26 cellular contexts compared by ENCODE assay signal in the genomic region with DNA sequence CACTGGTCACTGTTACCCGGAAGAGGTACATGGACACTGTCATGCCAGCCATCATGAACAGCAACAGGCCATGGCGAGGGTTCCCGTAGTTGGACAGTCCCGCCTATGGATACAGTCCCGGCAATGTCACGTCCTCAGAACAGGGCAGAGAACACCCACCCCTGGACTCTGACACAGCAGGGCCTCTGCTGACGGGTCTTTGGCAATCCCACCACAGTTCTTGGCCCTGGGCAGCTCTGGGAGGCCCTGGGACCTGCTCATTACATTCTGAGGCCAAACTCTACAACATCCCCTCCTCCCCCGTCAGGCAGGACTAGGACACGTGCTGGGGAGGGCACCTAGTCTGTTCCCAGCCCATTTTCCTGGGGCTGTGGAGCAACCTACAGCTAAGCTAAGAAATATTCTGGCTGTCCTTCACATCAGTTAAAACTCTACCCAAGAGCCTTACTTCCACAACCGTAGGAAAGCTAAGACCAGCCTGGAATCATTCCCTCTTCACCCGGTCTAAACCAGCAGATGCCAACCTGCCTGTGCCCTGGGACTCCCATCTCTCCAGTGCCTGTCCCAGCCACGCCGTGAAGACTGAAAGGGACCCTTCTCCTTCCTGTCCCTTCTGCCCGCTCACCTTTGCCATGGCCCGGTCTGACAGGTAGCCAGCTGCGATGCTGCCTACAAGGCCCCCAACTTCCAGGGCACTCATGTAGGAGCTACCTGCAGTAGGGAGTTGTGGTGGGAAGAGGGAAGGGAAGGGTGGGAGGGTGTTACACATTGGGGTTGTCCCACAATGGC. TPM values are rescaled to one million over a fixed set of nuclear protein-coding genes. Genes with fewer than 3 reads are reported as not detected.
DNase-seq lines count a peak whose midpoint lies in the region; ATAC-seq and TF ChIP-seq lines count a peak whose summit lies in the region.
"Had no signal": no experiment of that assay in that cellular context is flagged by ENCODE, and none has a peak within 500 bp of the region (broad histone marks: within the 10 kb centered on the region; RNA-seq: fewer than 3 reads in every experiment).

No MANE protein-coding gene starts in this region.

- H3K27ac ChIP-seq in upper lobe of right lung, result peak overlapping the region; percentile 24
- H3K27ac ChIP-seq: GM23248, ovary, transverse colon had no signal

- no peaks in the 10 kb centered on the region for H3K27me3 ChIP-seq in upper lobe of right lung
- H3K27me3 ChIP-seq: adrenal gland, cardiac muscle cell, ovary, transverse colon had no signal

- intact Hi-C loops in upper lobe of right lung (cut with DNase I), result no loop called here
- intact Hi-C loops in cardiac septum (cut with DNase I), result no loop called here

- H3K27ac Mint-ChIP-seq in activated CD4-positive, alpha-beta T cell treated with anti-CD3 and anti-CD28 coated beads, Interleukin-2, amount 10 ng/mL, durations not matched to agents 7 days and 5 days, result peak overlapping the region; percentile 42
- H3K27ac Mint-ChIP-seq in brain (peak overlapping the region in 3 of 5 experiments; percentile 1 to 65 (median 21)), neural crest cell (ENCODE audit: unreplicated experiment) (no peak overlapping the region)

- POLR2A ChIA-PET in activated CD4-positive, alpha-beta T cell treated with anti-CD3 and anti-CD28 coated beads, Interleukin-2, amount 10 ng/mL, durations not matched to agents 7 days and 5 days (lab: Charles Lee), result no interaction called here

- H3K4me3 ChIP-seq in upper lobe of right lung, result no peak overlapping the region
- H3K4me3 ChIP-seq: adrenal gland, cardiac muscle cell, GM23248, lung, ovary, transverse colon had no signal

- H3K9me3 ChIP-seq in upper lobe of right lung, result no peaks in the 10 kb centered on the region
- H3K9me3 ChIP-seq: adrenal gland, ovary, transverse colon had no signal

- no peak overlapping the region for H3K4me3 Mint-ChIP-seq in activated CD4-positive, alpha-beta T cell treated with anti-CD3 and anti-CD28 coated beads, Interleukin-2, amount 10 ng/mL, durations not matched to agents 7 days and 5 days
- H3K4me3 Mint-ChIP-seq in brain (no peak overlapping the region), neural crest cell (peak overlapping the region; percentile 40)

- CTCF ChIA-PET in activated CD4-positive, alpha-beta T cell treated with anti-CD3 and anti-CD28 coated beads, Interleukin-2, amount 10 ng/mL, durations not matched to agents 7 days and 5 days (lab: Charles Lee), result no interaction called here

- peaks cover 44% of the 10 kb centered on the region for H3K36me3 Mint-ChIP-seq in activated CD4-positive, alpha-beta T cell treated with anti-CD3 and anti-CD28 coated beads, Interleukin-2, amount 10 ng/mL, durations not matched to agents 7 days and 5 days (ENCODE audit: low read depth)
- H3K36me3 Mint-ChIP-seq in brain (peaks cover 39% of the 10 kb centered on the region), neural crest cell (ENCODE audit: low read depth) (peaks cover 3% of the 10 kb centered on the region)

- no peaks in the 10 kb centered on the region for H3K9me3 Mint-ChIP-seq in activated CD4-positive, alpha-beta T cell treated with anti-CD3 and anti-CD28 coated beads, Interleukin-2, amount 10 ng/mL, durations not matched to agents 7 days and 5 days
- H3K9me3 Mint-ChIP-seq in brain (no peaks in the 10 kb centered on the region), neural crest cell (no peaks in the 10 kb centered on the region)

- no peak for DNase-seq in activated CD4-positive, alpha-beta T cell treated with anti-CD3 and anti-CD28 coated beads, Interleukin-2, amount 10 ng/mL, durations not matched to agents 7 days and 5 days
- no peak for DNase-seq in activated CD4-positive, alpha-beta T cell treated with anti-CD3 and anti-CD28 coated beads, Interleukin-2, amount 50 U/mL, for 4 hours
- no peak for DNase-seq in neural crest cell (ENCODE audit: low read depth, low spot score)
- DNase-seq in upper lobe of right lung, result no peak
- DNase-seq in cardiac septum (ENCODE audit: low spot score), result no peak
- DNase-seq in omental fat pad (ENCODE audit: low spot score), result no peak
- DNase-seq: activated CD4-positive, alpha-beta T cell treated with anti-CD3 and anti-CD28 coated beads for 48 hours; activated effector memory CD4-positive, alpha-beta T cell treated with Interleukin-2 at 50 U/mL for 16 hours; adrenal gland; Calu3; dermis blood vessel endothelial cell; EL; GM23248; KG1; NCI-H1694 treated with DMSO at 0.1 percent for 48 hours; NCI-H2227 treated with DMSO at 0.1 percent for 48 hours; NCI-H774; ovary; stimulated activated CD4-positive, alpha-beta T cell treated with anti-CD3 and anti-CD28 coated beads, Interleukin-2, amount 100 ng/mL, for 24 hours; stimulated activated naive CD4-positive, alpha-beta T cell treated with Interleukin-2 at 50 U/mL for 16 hours; transverse colon had no signal

- peaks cover 37% of the 10 kb centered on the region for H3K4me1 ChIP-seq in upper lobe of right lung

- ATAC-seq in upper lobe of right lung (no peak), HG03571 (IDR thresholded peaks at IDR 0.05; ENCODE audit: unreplicated experiment) (no peak), omental fat pad (ENCODE audit: low FRiP score) (no peak)
- ATAC-seq: Right ventricle myocardium inferior had no signal

- no peaks in the 10 kb centered on the region for H3K27me3 Mint-ChIP-seq in activated CD4-positive, alpha-beta T cell treated with anti-CD3 and anti-CD28 coated beads, Interleukin-2, amount 10 ng/mL, durations not matched to agents 7 days and 5 days
- peaks cover 4% of the 10 kb centered on the region for H3K27me3 Mint-ChIP-seq in brain
- H3K27me3 Mint-ChIP-seq in neural crest cell (ENCODE audit: low read depth), result peaks cover 3% of the 10 kb centered on the region

- peaks cover 48% of the 10 kb centered on the region for H3K36me3 ChIP-seq in upper lobe of right lung
- H3K36me3 ChIP-seq: ovary had no signal

- peaks cover 55% of the 10 kb centered on the region for H3K4me1 Mint-ChIP-seq in activated CD4-positive, alpha-beta T cell treated with anti-CD3 and anti-CD28 coated beads, Interleukin-2, amount 10 ng/mL, durations not matched to agents 7 days and 5 days
- H3K4me1 Mint-ChIP-seq in brain (peaks cover 35% of the 10 kb centered on the region), neural crest cell (peaks cover 24% of the 10 kb centered on the region)

- TF ChIP-seq CTCF in brain (conservative IDR thresholded peaks at IDR 0.05), result no peak
- TF ChIP-seq CTCF in neural crest cell (conservative IDR thresholded peaks at IDR 0.05), result no peak
- no peak for TF ChIP-seq CTCF in upper lobe of right lung (IDR thresholded peaks at IDR 0.05)
- TF ChIP-seq CTCF in omental fat pad (IDR thresholded peaks at IDR 0.05), result no peak

RNA-seq across cellular contexts. Expression of gene SLC37A4, which starts 4.5 kb away (rescaled TPM):
- 10 to 100 TPM; 17.9 to 19.4 TPM for total RNA-seq in activated CD4-positive, alpha-beta T cell treated with anti-CD3 and anti-CD28 coated beads, Interleukin-2, amount 10 ng/mL, durations not matched to agents 7 days and 5 days
- polyA plus RNA-seq in brain (ENCODE audit: insufficient read depth, low read depth, low replicate concordance), result 32.4 TPM
- 50.2 and 50.3 TPM in 2 replicates for total RNA-seq in neural crest cell
- total RNA-seq in upper lobe of right lung, result 19.3 TPM
- 3.9 TPM for total RNA-seq in cardiac septum
- 10 to 100 TPM; 11.6 to 18.4 (median 14.0) TPM for total RNA-seq in omental fat pad

RNA-seq across cellular contexts. Expression of gene TRAPPC4, which starts 7.6 kb away (rescaled TPM):
- total RNA-seq in activated CD4-positive, alpha-beta T cell treated with anti-CD3 and anti-CD28 coated beads, Interleukin-2, amount 10 ng/mL, durations not matched to agents 7 days and 5 days, result 10 to 100 TPM; 58.5 to 65.4 TPM
- polyA plus RNA-seq in brain (ENCODE audit: insufficient read depth, low read depth, low replicate concordance), result 120 TPM
- total RNA-seq in neural crest cell, result 88.1 and 90.1 TPM in 2 replicates
- 44.6 TPM for total RNA-seq in upper lobe of right lung
- total RNA-seq in cardiac septum, result 42.4 TPM
- total RNA-seq in omental fat pad, result 10 to 100 TPM; 43.2 to 61.7 (median 51.4) TPM

RNA-seq across cellular contexts. Expression of gene RPS25, which starts 8.0 kb away (rescaled TPM):
- total RNA-seq in activated CD4-positive, alpha-beta T cell treated with anti-CD3 and anti-CD28 coated beads, Interleukin-2, amount 10 ng/mL, durations not matched to agents 7 days and 5 days, result 1,000 to 10,000 TPM; 1,054 to 1,196 TPM
- 1,223 TPM for polyA plus RNA-seq in brain (ENCODE audit: insufficient read depth, low read depth, low replicate concordance)
- total RNA-seq in neural crest cell (1,203 and 1,208 TPM in 2 replicates), upper lobe of right lung (850 TPM), cardiac septum (572 TPM), omental fat pad (1,000 to 10,000 TPM; 1,426 to 2,619 (median 2,025) TPM)

RNA-seq across cellular contexts. Expression of gene CENATAC, which starts 28.2 kb away (rescaled TPM):
- 10 to 100 TPM; 40.4 to 47.2 TPM for total RNA-seq in activated CD4-positive, alpha-beta T cell treated with anti-CD3 and anti-CD28 coated beads, Interleukin-2, amount 10 ng/mL, durations not matched to agents 7 days and 5 days
- 6.2 TPM for polyA plus RNA-seq in brain (ENCODE audit: insufficient read depth, low read depth, low replicate concordance)
- 32.5 and 35.1 TPM in 2 replicates for total RNA-seq in neural crest cell
- total RNA-seq in upper lobe of right lung, result 59.4 TPM
- total RNA-seq in cardiac septum, result 15.0 TPM
- total RNA-seq in omental fat pad, result 10 to 100 TPM; 36.9 to 66.9 (median 50.9) TPM

RNA-seq across cellular contexts. Expression of gene HYOU1, which starts 30.8 kb away (rescaled TPM):
- 100 to 1,000 TPM; 117 to 119 TPM for total RNA-seq in activated CD4-positive, alpha-beta T cell treated with anti-CD3 and anti-CD28 coated beads, Interleukin-2, amount 10 ng/mL, durations not matched to agents 7 days and 5 days
- polyA plus RNA-seq in brain (ENCODE audit: insufficient read depth, low read depth, low replicate concordance), result 161 TPM
- total RNA-seq in neural crest cell (199 and 204 TPM in 2 replicates), upper lobe of right lung (142 TPM), cardiac septum (90.7 TPM), omental fat pad (10 to 100 TPM; 43.5 to 94.4 (median 63.7) TPM)
